In the genomic region with DNA sequence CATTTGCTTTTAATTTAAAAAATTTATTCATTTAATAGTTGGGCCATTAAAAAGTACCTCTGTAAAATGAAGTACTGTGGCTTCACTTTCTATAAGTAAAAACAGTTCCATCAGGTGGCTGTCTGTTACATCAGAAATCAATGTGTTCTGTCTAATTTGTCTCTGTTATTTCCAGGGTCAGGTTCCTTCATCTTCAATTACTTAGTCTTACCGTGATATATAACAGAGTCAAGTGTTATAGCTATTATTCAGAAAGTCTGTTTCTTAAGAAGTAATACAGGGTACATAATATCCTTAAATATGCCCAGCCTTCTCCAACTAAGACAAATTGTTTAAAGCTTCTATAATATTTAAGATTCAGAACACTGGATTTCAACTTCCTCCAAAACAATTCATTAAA, we compare ENCODE assay signal across 34 cellular contexts.
"Had no signal": no experiment of that assay in that cellular context is flagged by ENCODE, and none has a peak within 500 bp of the region (broad histone marks: within the 10 kb centered on the region; RNA-seq: fewer than 3 reads in every experiment).

No MANE protein-coding gene starts in this region.

- DNase-seq: Karpas-422, Kasumi-1, KG1, MG63, MM.1S, MV-4-11, NCI-H1048, NCI-H1092, NCI-H1092 treated with DMSO at 0.1 percent for 48 hours, NCI-H1105, NCI-H1105 treated with DMSO at 0.1 percent for 48 hours, NCI-H1417, NCI-H1417 treated with DMSO at 0.1 percent for 48 hours, NCI-H1436, NCI-H1436 treated with DMSO at 0.1 percent for 48 hours, NCI-H146, NCI-H1694, NCI-H1694 treated with DMSO at 0.1 percent for 48 hours, NCI-H187, NCI-H187 treated with DMSO at 0.1 percent for 48 hours, NCI-H1930, NCI-H2029, NCI-H2029 treated with DMSO at 0.1 percent for 48 hours, NCI-H2081, NCI-H2081 treated with DMSO at 0.1 percent for 48 hours, NCI-H2107, NCI-H2171, NCI-H2171 treated with DMSO at 0.1 percent for 48 hours, NCI-H2227 treated with DMSO at 0.1 percent for 48 hours, NCI-H226, NCI-H345, NCI-H446, NCI-H446 treated with DMSO at 0.1 percent for 48 hours had no signal

- H3K27me3 ChIP-seq: MG63 had no signal

- H3K9ac ChIP-seq: KMS-11 had no signal

- H3K9me3 ChIP-seq: MG63 had no signal

- H3K4me3 ChIP-seq: MG63 had no signal

- H3K36me3 ChIP-seq: MG63 had no signal

- H3K27ac ChIP-seq: KMS-11 had no signal

- H3K4me2 ChIP-seq: KMS-11 had no signal
